In genomic region chr6:167295495-167296292, GRCh38 we compare ENCODE assay signal across 31 cellular contexts. TPM values are rescaled to one million over a fixed set of nuclear protein-coding genes. Genes with fewer than 3 reads are reported as not detected.
"Had no signal": no experiment of that assay in that cellular context is flagged by ENCODE, and none has a peak within 500 bp of the region (broad histone marks: within the 10 kb centered on the region; RNA-seq: fewer than 3 reads in every experiment).

No MANE protein-coding gene starts in this region.

- H3K4me1 Mint-ChIP-seq: activated CD4-positive, alpha-beta T cell treated with anti-CD3 and anti-CD28 coated beads, Interleukin-2, amount 10 ng/mL, durations not matched to agents 24 days and 14 days; activated CD8-positive, alpha-beta memory T cell treated with anti-CD3 and anti-CD28 coated beads, Interleukin-2, amount 10 ng/mL, durations not matched to agents 7 days and 5 days; brain; central memory CD8-positive, alpha-beta T cell; T-cell had no signal

- H3K4me3 ChIP-seq: SK-N-MC had no signal

- H3K9me3 Mint-ChIP-seq: activated B cell treated with CpG ODN at 0.5 μM for 24 hours; activated CD4-positive, alpha-beta T cell treated with anti-CD3 and anti-CD28 coated beads, Interleukin-2, amount 10 ng/mL, durations not matched to agents 24 days and 14 days; activated T-cell treated with anti-CD3 and anti-CD28 coated beads, Interleukin-2, amount 50 U/mL, for 24 hours; activated T-helper 1 cell treated with anti-CD3 and anti-CD28 coated beads, Interleukin-12 subunit alpha, Interleukin-12 subunit beta, Interleukin-2, Interleukin-4 antibody, amounts not matched to agents 30 ng/mL and 10 ng/mL and 1 ng/mL, durations not matched to agents 14 hours and 24 hours and 36 hours; central memory CD8-positive, alpha-beta T cell; T-cell had no signal

- H3K36me3 Mint-ChIP-seq: activated CD8-positive, alpha-beta memory T cell treated with anti-CD3 and anti-CD28 coated beads, Interleukin-2, amount 10 ng/mL, durations not matched to agents 7 days and 5 days; activated naive CD8-positive, alpha-beta T cell; brain; T-cell had no signal

- H3K27ac Mint-ChIP-seq: activated B cell treated with CpG ODN at 0.5 μM for 24 hours; activated CD4-positive, alpha-beta T cell treated with anti-CD3 and anti-CD28 coated beads, Interleukin-2, amount 10 ng/mL, durations not matched to agents 24 days and 14 days; activated CD8-positive, alpha-beta memory T cell treated with anti-CD3 and anti-CD28 coated beads, Interleukin-2, amount 10 ng/mL, durations not matched to agents 7 days and 5 days; activated naive CD8-positive, alpha-beta T cell; activated T-cell treated with anti-CD3 and anti-CD28 coated beads, Interleukin-2, amount 50 U/mL, for 24 hours; activated T-helper 1 cell treated with anti-CD3 and anti-CD28 coated beads, Interleukin-12 subunit alpha, Interleukin-12 subunit beta, Interleukin-2, Interleukin-4 antibody, amounts not matched to agents 30 ng/mL and 10 ng/mL and 1 ng/mL, durations not matched to agents 14 hours and 24 hours and 36 hours; brain; T-cell had no signal

- ATAC-seq: activated CD8-positive, alpha-beta memory T cell treated with anti-CD3 and anti-CD28 coated beads, Interleukin-2, amount 10 ng/mL, durations not matched to agents 7 days and 5 days; Panc1; Right ventricle myocardium inferior; T-cell had no signal

- H3K4me3 Mint-ChIP-seq: activated B cell treated with CpG ODN at 0.5 μM for 24 hours; activated CD4-positive, alpha-beta T cell treated with anti-CD3 and anti-CD28 coated beads, Interleukin-2, amount 10 ng/mL, durations not matched to agents 24 days and 14 days; activated CD8-positive, alpha-beta memory T cell treated with anti-CD3 and anti-CD28 coated beads, Interleukin-2, amount 10 ng/mL, durations not matched to agents 7 days and 5 days; activated naive CD8-positive, alpha-beta T cell; activated T-cell treated with anti-CD3 and anti-CD28 coated beads, Interleukin-2, amount 50 U/mL, for 24 hours; activated T-helper 1 cell treated with anti-CD3 and anti-CD28 coated beads, Interleukin-12 subunit alpha, Interleukin-12 subunit beta, Interleukin-2, Interleukin-4 antibody, amounts not matched to agents 30 ng/mL and 10 ng/mL and 1 ng/mL, durations not matched to agents 14 hours and 24 hours and 36 hours; brain; central memory CD8-positive, alpha-beta T cell; T-cell had no signal

- DNase-seq: activated B cell treated with CpG ODN at 0.5 μM for 24 hours; activated CD4-positive, alpha-beta T cell treated with anti-CD3 and anti-CD28 coated beads for 1 hour; activated CD4-positive, alpha-beta T cell treated with anti-CD3 and anti-CD28 coated beads, Interleukin-2, amount 10 ng/mL, durations not matched to agents 24 days and 14 days; activated CD4-positive, alpha-beta T cell treated with anti-CD3 and anti-CD28 coated beads, Interleukin-2, amount 50 U/mL, for 48 hours; activated CD8-positive, alpha-beta memory T cell treated with anti-CD3 and anti-CD28 coated beads, Interleukin-2, amount 10 ng/mL, durations not matched to agents 7 days and 5 days; activated effector memory CD4-positive, alpha-beta T cell treated with Interleukin-2 at 50 U/mL for 16 hours; activated naive CD4-positive, alpha-beta T cell; activated T-cell treated with anti-CD3 and anti-CD28 coated beads, Interleukin-2, amount 50 U/mL, for 24 hours; amygdala; Kasumi-1; NCI-H1105 treated with DMSO at 0.1 percent for 48 hours; NCI-H1436 treated with DMSO at 0.1 percent for 48 hours; NCI-H1930; NCI-H2171; NCI-H2227 treated with DMSO at 0.1 percent for 48 hours; NCI-H446 treated with DMSO at 0.1 percent for 48 hours; NCI-H524 treated with DMSO at 0.1 percent for 48 hours; NK-92 treated with Interleukin-12 subunit alpha and Interleukin-12 subunit beta, amount 100 ng/mL, for 24 hours; OCI-M1; RPMI8226; T-cell; T-helper 2 cell; T1000 had no signal

- H3K27ac ChIP-seq: SK-N-MC had no signal

RNA-seq across cellular contexts. Expression of gene UNC93A, which starts 4.6 kb away (rescaled TPM):
- total RNA-seq: activated B cell treated with CpG ODN at 0.5 μM for 24 hours; activated CD4-positive, alpha-beta T cell treated with anti-CD3 and anti-CD28 coated beads, Interleukin-2, amount 10 ng/mL, durations not matched to agents 24 days and 14 days; activated CD8-positive, alpha-beta memory T cell treated with anti-CD3 and anti-CD28 coated beads, Interleukin-2, amount 10 ng/mL, durations not matched to agents 7 days and 5 days; activated T-helper 1 cell treated with anti-CD3 and anti-CD28 coated beads, Interleukin-12 subunit alpha, Interleukin-12 subunit beta, Interleukin-2, Interleukin-4 antibody, amounts not matched to agents 30 ng/mL and 10 ng/mL and 1 ng/mL, durations not matched to agents 14 hours and 24 hours and 36 hours; astrocyte; Right ventricle myocardium inferior; T-cell had no signal

RNA-seq across cellular contexts. Expression of gene TTLL2, which starts 29.2 kb away (rescaled TPM):
- total RNA-seq: activated B cell treated with CpG ODN at 0.5 μM for 24 hours; activated CD4-positive, alpha-beta T cell treated with anti-CD3 and anti-CD28 coated beads, Interleukin-2, amount 10 ng/mL, durations not matched to agents 24 days and 14 days; activated CD8-positive, alpha-beta memory T cell treated with anti-CD3 and anti-CD28 coated beads, Interleukin-2, amount 10 ng/mL, durations not matched to agents 7 days and 5 days; activated T-helper 1 cell treated with anti-CD3 and anti-CD28 coated beads, Interleukin-12 subunit alpha, Interleukin-12 subunit beta, Interleukin-2, Interleukin-4 antibody, amounts not matched to agents 30 ng/mL and 10 ng/mL and 1 ng/mL, durations not matched to agents 14 hours and 24 hours and 36 hours; astrocyte; Right ventricle myocardium inferior; T-cell had no signal
